ENCODE assay signal across 16 cellular contexts in the genomic region with DNA sequence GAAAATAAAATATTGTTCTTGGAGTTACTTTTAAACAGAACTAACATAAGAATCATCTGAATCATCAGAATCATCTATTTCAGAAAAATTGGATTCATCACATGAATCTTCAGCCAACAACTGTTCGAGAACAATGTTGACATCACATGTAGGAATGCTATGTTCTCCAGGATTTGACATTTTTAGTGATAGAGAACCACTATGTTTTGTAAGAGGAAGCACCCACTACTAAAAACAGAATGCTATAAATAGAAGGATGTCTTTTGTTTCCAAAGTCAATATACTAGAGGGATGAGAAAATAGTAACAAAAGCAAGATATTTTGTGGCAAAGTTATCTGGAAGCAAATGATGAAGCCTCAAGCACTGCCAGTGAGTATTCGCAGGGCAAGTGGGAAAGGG.
A peak's percentile ranks its signal among the peaks of the same experiment; 100 is the strongest.
DNase-seq lines count a peak whose midpoint lies in the region; ATAC-seq lines count a peak whose summit lies in the region.
"Had no signal": no experiment of that assay in that cellular context is flagged by ENCODE, and none has a peak within 500 bp of the region (broad histone marks: within the 10 kb centered on the region; RNA-seq: fewer than 3 reads in every experiment).

No MANE protein-coding gene starts in this region.

- ATAC-seq in Right ventricle myocardium inferior: peak; percentile 63
- ATAC-seq in aorta (ENCODE audit: low FRiP score): peak; percentile 83
- no peak for ATAC-seq in HG03045 (IDR thresholded peaks at IDR 0.05; ENCODE audit: unreplicated experiment)
- ATAC-seq in HG02885 (IDR thresholded peaks at IDR 0.05; ENCODE audit: poor library complexity, unreplicated experiment): no peak
- ATAC-seq: activated CD8-positive, alpha-beta memory T cell treated with anti-CD3 and anti-CD28 coated beads, Interleukin-2, amount 10 ng/mL, durations not matched to agents 7 days and 5 days; psoas muscle had no signal

- no peaks in the 10 kb centered on the region for H3K9me3 ChIP-seq in aorta (ENCODE audit: control insufficient read depth, low read length)
- H3K9me3 ChIP-seq: psoas muscle had no signal

- H3K27ac ChIP-seq in aorta (ENCODE audit: low read depth in 1 of 2, low read length in 2 of 2): no peak overlapping the region
- H3K27ac ChIP-seq: psoas muscle had no signal

- intact Hi-C loops in Right ventricle myocardium inferior (cut with DNase I): loop anchor here (10.0 kb wide), 1 partner anchor 68 kb away; no protein-coding TSS in a partner anchor
- intact Hi-C loops in cardiac septum (cut with DNase I): no loop called here
- intact Hi-C loops in aorta (cut with DNase I): no loop called here

- H3K4me3 ChIP-seq in aorta (ENCODE audit: low read length in 2 of 2): no peak overlapping the region
- H3K4me3 ChIP-seq: psoas muscle had no signal

- no peak for DNase-seq in Right ventricle myocardium inferior (ENCODE audit: missing footprints)
- DNase-seq in cardiac septum (ENCODE audit: low spot score): no peak
- peak; percentile 16 for DNase-seq in dedifferentiated amniotic fluid mesenchymal stem cell (ENCODE audit: extremely low spot score)
- DNase-seq in iris pigment epithelial cell (ENCODE audit: low read depth): peak; percentile 84
- DNase-seq in aorta: no peak
- no peak for DNase-seq in NCI-H1694 (lab: John Stamatoyannopoulos, UW)
- DNase-seq: activated B cell treated with CpG ODN at 0.5 μM for 24 hours; activated CD8-positive, alpha-beta memory T cell treated with anti-CD3 and anti-CD28 coated beads, Interleukin-2, amount 10 ng/mL, durations not matched to agents 7 days and 5 days; activated gamma-delta T cell treated with Interleukin-2 at 50 U/mL for 16 hours; Calu3; effector CD4-positive, alpha-beta T cell; NCI-H2081 treated with DMSO at 0.1 percent for 48 hours; psoas muscle; stimulated activated CD4-positive, alpha-beta T cell treated with anti-CD3 and anti-CD28 coated beads, Interleukin-15, amount 100 ng/mL, for 24 hours had no signal

- 4% methylated on average over 2 of the region's 2 CpGs for WGBS in aorta, 2 donors

- H3K27me3 ChIP-seq in aorta (ENCODE audit: control insufficient read depth in 1 of 2, insufficient read depth in 2 of 2, low read length in 1 of 2): no peaks in the 10 kb centered on the region

- H3K36me3 ChIP-seq in aorta (ENCODE audit: control insufficient read depth in 1 of 2, insufficient read depth in 2 of 2, low read length in 1 of 2): no peaks in the 10 kb centered on the region

- peaks cover 0 to 9% of the 10 kb centered on the region in 2 donors for H3K4me1 ChIP-seq in aorta (ENCODE audit: control insufficient read depth in 1 of 2, insufficient read depth in 2 of 2, low read length in 2 of 2)
- H3K4me1 ChIP-seq: psoas muscle had no signal

Comparison
In these comparisons a context has a peak if more than half of its experiments do, and no peak if none do; other contexts are left out.
1. ATAC-seq: peak in Right ventricle myocardium inferior (single experiment) and aorta (single experiment); none in HG03045 (single experiment) and HG02885 (single experiment).
2. DNase-seq: peak in dedifferentiated amniotic fluid mesenchymal stem cell (single experiment) and iris pigment epithelial cell (single experiment); none in Right ventricle myocardium inferior (single experiment), cardiac septum (single experiment), aorta (0 of 2) and NCI-H1694 (single experiment).